In genomic region chr1:193766329-193766728, GRCh38 we compare ENCODE assay signal across 19 cellular contexts.
DNase-seq lines count a peak whose midpoint lies in the region; ATAC-seq and TF ChIP-seq lines count a peak whose summit lies in the region.
"Had no signal": no experiment of that assay in that cellular context is flagged by ENCODE, and none has a peak within 500 bp of the region (broad histone marks: within the 10 kb centered on the region; RNA-seq: fewer than 3 reads in every experiment).

No MANE protein-coding gene starts in this region.

- no peaks in the 10 kb centered on the region for H3K27me3 ChIP-seq in GM23338 (ENCODE audit: insufficient read depth)
- H3K27me3 ChIP-seq: BLaER1 treated with 17β-estradiol and CSF1 and Interleukin-3, amounts not matched to agents 10 nM and 100 nM had no signal

- no peaks in the 10 kb centered on the region; the same call in 1 of the 2 replicates for H4K20me1 ChIP-seq in GM23338 (replicated peaks; ENCODE audit: insufficient read depth)
- H4K20me1 ChIP-seq: BLaER1 treated with 17β-estradiol and CSF1 and Interleukin-3, amounts not matched to agents 10 nM and 100 nM had no signal

- H3K4me1 Mint-ChIP-seq in GM23338 = no peaks in the 10 kb centered on the region

- no peaks in the 10 kb centered on the region for H3K36me3 Mint-ChIP-seq in GM23338 (ENCODE audit: low read depth)
- H3K36me3 Mint-ChIP-seq: CD8-positive, alpha-beta T cell had no signal

- H3K9me3 Mint-ChIP-seq in GM23338 = no peaks in the 10 kb centered on the region
- H3K9me3 Mint-ChIP-seq: CD8-positive, alpha-beta T cell had no signal

- no peak overlapping the region for H3K4me3 Mint-ChIP-seq in GM23338
- H3K4me3 Mint-ChIP-seq: CD8-positive, alpha-beta T cell had no signal

- peak; percentile 89 for ATAC-seq in GM23338
- ATAC-seq in GM18868 (IDR thresholded peaks at IDR 0.05; ENCODE audit: unreplicated experiment) = no peak
- ATAC-seq in HG02763 (IDR thresholded peaks at IDR 0.05; ENCODE audit: unreplicated experiment) = no peak
- no peak for ATAC-seq in GM21576 (IDR thresholded peaks at IDR 0.05; ENCODE audit: unreplicated experiment)
- ATAC-seq: CD8-positive, alpha-beta T cell; PC-3 had no signal

- no peaks in the 10 kb centered on the region for H3K27me3 Mint-ChIP-seq in GM23338 (ENCODE audit: insufficient read depth, low read depth, poor library complexity)

- H3K27ac Mint-ChIP-seq in GM23338 = no peak overlapping the region
- H3K27ac Mint-ChIP-seq: CD8-positive, alpha-beta T cell had no signal

- H3K4me3 ChIP-seq in GM23338 = no peak overlapping the region
- H3K4me3 ChIP-seq: BLaER1 treated with 17β-estradiol and CSF1 and Interleukin-3, amounts not matched to agents 10 nM and 100 nM had no signal

- no peak overlapping the region for H2AFZ ChIP-seq in GM23338

- H3F3A ChIP-seq in GM23338 (replicated peaks; ENCODE audit: low read depth) = no peaks in the 10 kb centered on the region

- TF ChIP-seq CTCF in 22Rv1 (IDR thresholded peaks at IDR 0.05) = 0 out of 2 replicates have a peak, but pooled peaks have one; percentile 25
- TF ChIP-seq CTCF in GM23338 (conservative IDR thresholded peaks at IDR 0.05; ENCODE audit: low read depth in 2 of 2) = peak; percentile 43 to 58
- no peak for TF ChIP-seq CTCF in VCaP (conservative IDR thresholded peaks at IDR 0.05)
- no peak for TF ChIP-seq CTCF in RWPE1 (conservative IDR thresholded peaks at IDR 0.05; ENCODE audit: low read depth)

- no peaks in the 10 kb centered on the region for H3K79me2 ChIP-seq in GM23338 (replicated peaks; ENCODE audit: insufficient read depth)

- H3K9me2 ChIP-seq in GM23338 (ENCODE audit: insufficient read depth) = no peaks in the 10 kb centered on the region

- POLR2A ChIA-PET in RWPE1 (lab: Yijun Ruan, JAX; ENCODE audit: low non-redundant PET) = no interaction called here

- CTCF ChIA-PET in RWPE1 (lab: Yijun Ruan, JAX) = no interaction called here

- H3K4me1 ChIP-seq in GM23338 (ENCODE audit: insufficient read depth) = no peaks in the 10 kb centered on the region
- H3K4me1 ChIP-seq: BLaER1 treated with 17β-estradiol and CSF1 and Interleukin-3, amounts not matched to agents 10 nM and 100 nM had no signal

- H3K36me3 ChIP-seq in GM23338 (ENCODE audit: insufficient read depth) = no peaks in the 10 kb centered on the region
- H3K36me3 ChIP-seq: BLaER1 treated with 17β-estradiol and CSF1 and Interleukin-3, amounts not matched to agents 10 nM and 100 nM had no signal

- DNase-seq in GM23338 (ENCODE audit: low spot score) (peak; percentile 61), iPS-NIHi7 (ENCODE audit: extremely low spot score) (peak; percentile 43), RWPE1 (ENCODE audit: low spot score) (no peak)
- DNase-seq: Calu3; CD8-positive, alpha-beta T cell; HCEC 1CT; KBM-7; NCI-H1105 treated with DMSO at 0.1 percent for 48 hours; NCI-H187; NCI-H2107; NCI-H510A; NCI-H748 treated with DMSO at 0.1 percent for 48 hours; PC-3 had no signal

- H3K4me2 ChIP-seq in GM23338 = no peak overlapping the region
- H3K4me2 ChIP-seq: BLaER1 treated with 17β-estradiol and CSF1 and Interleukin-3, amounts not matched to agents 10 nM and 100 nM had no signal

- H3K27ac ChIP-seq in 22Rv1 (no peak overlapping the region), GM23338 (ENCODE audit: low read depth) (no peak overlapping the region), VCaP (peak overlapping the region; percentile 85), RWPE1 (no peak overlapping the region)
- H3K27ac ChIP-seq: BLaER1 treated with 17β-estradiol and CSF1 and Interleukin-3, amounts not matched to agents 10 nM and 100 nM had no signal

TF ChIP-seq in GM23338, 12 proteins besides CTCF, POLR2A, EP300 and RAD21 (continues in another document):
- TF ChIP-seq, protein P1, sequence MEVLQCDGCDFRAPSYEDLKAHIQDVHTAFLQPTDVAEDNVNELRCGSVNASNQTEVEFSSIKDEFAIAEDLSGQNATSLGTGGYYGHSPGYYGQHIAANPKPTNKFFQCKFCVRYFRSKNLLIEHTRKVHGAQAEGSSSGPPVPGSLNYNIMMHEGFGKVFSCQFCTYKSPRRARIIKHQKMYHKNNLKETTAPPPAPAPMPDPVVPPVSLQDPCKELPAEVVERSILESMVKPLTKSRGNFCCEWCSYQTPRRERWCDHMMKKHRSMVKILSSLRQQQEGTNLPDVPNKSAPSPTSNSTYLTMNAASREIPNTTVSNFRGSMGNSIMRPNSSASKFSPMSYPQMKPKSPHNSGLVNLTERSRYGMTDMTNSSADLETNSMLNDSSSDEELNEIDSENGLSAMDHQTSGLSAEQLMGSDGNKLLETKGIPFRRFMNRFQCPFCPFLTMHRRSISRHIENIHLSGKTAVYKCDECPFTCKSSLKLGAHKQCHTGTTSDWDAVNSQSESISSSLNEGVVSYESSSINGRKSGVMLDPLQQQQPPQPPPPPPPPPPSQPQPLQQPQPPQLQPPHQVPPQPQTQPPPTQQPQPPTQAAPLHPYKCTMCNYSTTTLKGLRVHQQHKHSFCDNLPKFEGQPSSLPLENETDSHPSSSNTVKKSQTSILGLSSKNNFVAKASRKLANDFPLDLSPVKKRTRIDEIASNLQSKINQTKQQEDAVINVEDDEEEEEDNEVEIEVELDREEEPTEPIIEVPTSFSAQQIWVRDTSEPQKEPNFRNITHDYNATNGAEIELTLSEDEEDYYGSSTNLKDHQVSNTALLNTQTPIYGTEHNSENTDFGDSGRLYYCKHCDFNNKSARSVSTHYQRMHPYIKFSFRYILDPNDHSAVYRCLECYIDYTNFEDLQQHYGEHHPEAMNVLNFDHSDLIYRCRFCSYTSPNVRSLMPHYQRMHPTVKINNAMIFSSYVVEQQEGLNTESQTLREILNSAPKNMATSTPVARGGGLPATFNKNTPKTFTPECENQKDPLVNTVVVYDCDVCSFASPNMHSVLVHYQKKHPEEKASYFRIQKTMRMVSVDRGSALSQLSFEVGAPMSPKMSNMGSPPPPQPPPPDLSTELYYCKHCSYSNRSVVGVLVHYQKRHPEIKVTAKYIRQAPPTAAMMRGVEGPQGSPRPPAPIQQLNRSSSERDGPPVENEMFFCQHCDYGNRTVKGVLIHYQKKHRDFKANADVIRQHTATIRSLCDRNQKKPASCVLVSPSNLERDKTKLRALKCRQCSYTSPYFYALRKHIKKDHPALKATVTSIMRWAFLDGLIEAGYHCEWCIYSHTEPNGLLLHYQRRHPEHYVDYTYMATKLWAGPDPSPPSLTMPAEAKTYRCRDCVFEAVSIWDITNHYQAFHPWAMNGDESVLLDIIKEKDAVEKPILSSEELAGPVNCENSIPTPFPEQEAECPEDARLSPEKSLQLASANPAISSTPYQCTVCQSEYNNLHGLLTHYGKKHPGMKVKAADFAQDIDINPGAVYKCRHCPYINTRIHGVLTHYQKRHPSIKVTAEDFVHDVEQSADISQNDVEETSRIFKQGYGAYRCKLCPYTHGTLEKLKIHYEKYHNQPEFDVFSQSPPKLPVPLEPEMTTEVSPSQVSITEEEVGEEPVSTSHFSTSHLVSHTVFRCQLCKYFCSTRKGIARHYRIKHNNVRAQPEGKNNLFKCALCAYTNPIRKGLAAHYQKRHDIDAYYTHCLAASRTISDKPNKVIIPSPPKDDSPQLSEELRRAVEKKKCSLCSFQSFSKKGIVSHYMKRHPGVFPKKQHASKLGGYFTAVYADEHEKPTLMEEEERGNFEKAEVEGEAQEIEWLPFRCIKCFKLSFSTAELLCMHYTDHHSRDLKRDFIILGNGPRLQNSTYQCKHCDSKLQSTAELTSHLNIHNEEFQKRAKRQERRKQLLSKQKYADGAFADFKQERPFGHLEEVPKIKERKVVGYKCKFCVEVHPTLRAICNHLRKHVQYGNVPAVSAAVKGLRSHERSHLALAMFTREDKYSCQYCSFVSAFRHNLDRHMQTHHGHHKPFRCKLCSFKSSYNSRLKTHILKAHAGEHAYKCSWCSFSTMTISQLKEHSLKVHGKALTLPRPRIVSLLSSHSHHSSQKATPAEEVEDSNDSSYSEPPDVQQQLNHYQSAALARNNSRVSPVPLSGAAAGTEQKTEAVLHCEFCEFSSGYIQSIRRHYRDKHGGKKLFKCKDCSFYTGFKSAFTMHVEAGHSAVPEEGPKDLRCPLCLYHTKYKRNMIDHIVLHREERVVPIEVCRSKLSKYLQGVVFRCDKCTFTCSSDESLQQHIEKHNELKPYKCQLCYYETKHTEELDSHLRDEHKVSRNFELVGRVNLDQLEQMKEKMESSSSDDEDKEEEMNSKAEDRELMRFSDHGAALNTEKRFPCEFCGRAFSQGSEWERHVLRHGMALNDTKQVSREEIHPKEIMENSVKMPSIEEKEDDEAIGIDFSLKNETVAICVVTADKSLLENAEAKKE (CRISPR knock-in tag; IDR thresholded peaks at IDR 0.05) = no peak
- TF ChIP-seq ZNF331 (CRISPR knock-in tag; IDR thresholded peaks at IDR 0.05; ENCODE audit: low read depth) (no peak), CREB1 (CRISPR knock-in tag; IDR thresholded peaks at IDR 0.05; ENCODE audit: low read depth) (no peak), JUNB (IDR thresholded peaks at IDR 0.05; ENCODE audit: unreplicated experiment) (no peak), POLR2AphosphoS5 (IDR thresholded peaks at IDR 0.05; ENCODE audit: low read depth) (no peak), ZNF114 (CRISPR knock-in tag; IDR thresholded peaks at IDR 0.05) (no peak), EZH2phosphoT487 (IDR thresholded peaks at IDR 0.05; ENCODE audit: unreplicated experiment) (no peak), NANOG (IDR thresholded peaks at IDR 0.05; ENCODE audit: borderline replicate concordance) (no peak)
- TF ChIP-seq, protein P2, sequence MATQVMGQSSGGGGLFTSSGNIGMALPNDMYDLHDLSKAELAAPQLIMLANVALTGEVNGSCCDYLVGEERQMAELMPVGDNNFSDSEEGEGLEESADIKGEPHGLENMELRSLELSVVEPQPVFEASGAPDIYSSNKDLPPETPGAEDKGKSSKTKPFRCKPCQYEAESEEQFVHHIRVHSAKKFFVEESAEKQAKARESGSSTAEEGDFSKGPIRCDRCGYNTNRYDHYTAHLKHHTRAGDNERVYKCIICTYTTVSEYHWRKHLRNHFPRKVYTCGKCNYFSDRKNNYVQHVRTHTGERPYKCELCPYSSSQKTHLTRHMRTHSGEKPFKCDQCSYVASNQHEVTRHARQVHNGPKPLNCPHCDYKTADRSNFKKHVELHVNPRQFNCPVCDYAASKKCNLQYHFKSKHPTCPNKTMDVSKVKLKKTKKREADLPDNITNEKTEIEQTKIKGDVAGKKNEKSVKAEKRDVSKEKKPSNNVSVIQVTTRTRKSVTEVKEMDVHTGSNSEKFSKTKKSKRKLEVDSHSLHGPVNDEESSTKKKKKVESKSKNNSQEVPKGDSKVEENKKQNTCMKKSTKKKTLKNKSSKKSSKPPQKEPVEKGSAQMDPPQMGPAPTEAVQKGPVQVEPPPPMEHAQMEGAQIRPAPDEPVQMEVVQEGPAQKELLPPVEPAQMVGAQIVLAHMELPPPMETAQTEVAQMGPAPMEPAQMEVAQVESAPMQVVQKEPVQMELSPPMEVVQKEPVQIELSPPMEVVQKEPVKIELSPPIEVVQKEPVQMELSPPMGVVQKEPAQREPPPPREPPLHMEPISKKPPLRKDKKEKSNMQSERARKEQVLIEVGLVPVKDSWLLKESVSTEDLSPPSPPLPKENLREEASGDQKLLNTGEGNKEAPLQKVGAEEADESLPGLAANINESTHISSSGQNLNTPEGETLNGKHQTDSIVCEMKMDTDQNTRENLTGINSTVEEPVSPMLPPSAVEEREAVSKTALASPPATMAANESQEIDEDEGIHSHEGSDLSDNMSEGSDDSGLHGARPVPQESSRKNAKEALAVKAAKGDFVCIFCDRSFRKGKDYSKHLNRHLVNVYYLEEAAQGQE (IDR thresholded peaks at IDR 0.05; ENCODE audit: unreplicated experiment) = no peak

Comparison
In these comparisons a context has a peak if more than half of its experiments do, and no peak if none do; other contexts are left out.
1. CTCF ChIP-seq: peak in 22Rv1 (single experiment) and GM23338 (2 of 2); none in VCaP (single experiment) and RWPE1 (single experiment).